Comparison of ENCODE assay signal across 9 cellular contexts in genomic region chr22:20243545-20244249, GRCh38. TPM values are rescaled to one million over a fixed set of nuclear protein-coding genes. Genes with fewer than 3 reads are reported as not detected.
A peak's percentile ranks its signal among the peaks of the same experiment; 100 is the strongest.
DNase-seq lines count a peak whose midpoint lies in the region; ATAC-seq, FAIRE-seq and TF ChIP-seq lines count a peak whose summit lies in the region.
"Had no signal": no experiment of that assay in that cellular context is flagged by ENCODE, and none has a peak within 500 bp of the region (broad histone marks: within the 10 kb centered on the region; RNA-seq: fewer than 3 reads in every experiment).

No MANE protein-coding gene starts in this region.

- H2BK20ac ChIP-seq in H1 (ENCODE audit: low read length) = no peak overlapping the region

- H3K36me3 ChIP-seq in H1 (ENCODE audit: control insufficient read depth in 2 of 4, insufficient read depth in 4 of 4, low read length in 3 of 4) = peaks cover 0 to 14% (median 0%) of the 10 kb centered on the region in 4 experiments; a peak in 2 of 8 replicates
- no peaks in the 10 kb centered on the region for H3K36me3 ChIP-seq in naive thymus-derived CD4-positive, alpha-beta T cell (ENCODE audit: control insufficient read depth in 2 of 3, insufficient read depth in 3 of 3, low read length in 3 of 3)
- H3K36me3 ChIP-seq in transverse colon = no peaks in the 10 kb centered on the region

- no peak overlapping the region for H2BK15ac ChIP-seq in H1 (ENCODE audit: low read length)

- peaks cover 6 to 11% of the 10 kb centered on the region in 2 experiments for H4K20me1 ChIP-seq in H1 (replicated peaks in 1 of 2; ENCODE audit: control insufficient read depth in 1 of 2, insufficient read depth in 2 of 2, low read length in 2 of 2)

- H3K27me3 Mint-ChIP-seq in activated CD4-positive, alpha-beta memory T cell treated with anti-CD3 and anti-CD28 coated beads, Interleukin-2, amount 10 ng/mL, durations not matched to agents 7 days and 5 days = no peaks in the 10 kb centered on the region
- no peaks in the 10 kb centered on the region for H3K27me3 Mint-ChIP-seq in naive thymus-derived CD4-positive, alpha-beta T cell

- POLR2A ChIA-PET in AG04450 (lab: Yijun Ruan, JAX) (interaction anchor here (0.6 kb wide), 1 partner anchor 741 kb away, joined by 3 read pairs; no protein-coding TSS in a partner anchor), H1 (lab: Charles Lee; ENCODE audit: partially characterized antibody) (interaction anchor here (0.8 to 1.0 kb wide), 3 partner anchors 13 to 115 kb away, joined by 3 read pairs; no protein-coding TSS in a partner anchor)
- POLR2A ChIA-PET in activated CD4-positive, alpha-beta memory T cell treated with anti-CD3 and anti-CD28 coated beads, Interleukin-2, amount 10 ng/mL, durations not matched to agents 7 days and 5 days (lab: Charles Lee) = interaction anchor here (1.1 kb wide), 1 partner anchor 38 kb away, joined by 4 read pairs; no protein-coding TSS in a partner anchor
- POLR2A ChIA-PET in naive thymus-derived CD4-positive, alpha-beta T cell (lab: Charles Lee) = interaction anchor here (0.6 to 4.0 kb wide), 7 partner anchors 14 to 165 kb away, joined by 3 to 30 read pairs (median 4); partner anchors contain the start of genes DGCR6L and RANBP1

- TF ChIP-seq POLR2A in H1 (IDR thresholded peaks at IDR 0.05; ENCODE audit: control extremely low read depth in 1 of 2, low read depth in 2 of 2, low read length in 2 of 2) (no peak), transverse colon (IDR thresholded peaks at IDR 0.05) (no peak)

- WGBS in H1 (ENCODE audit: extremely low coverage in 1 of 2, insufficient coverage in 1 of 2, insufficient read length in 1 of 2, insufficient replicate concordance in 2 of 2, low coverage in 1 of 2, low lambda C conversion rate in 2 of 2, missing lambda C conversion rate in 1 of 2), 2 experiments = 63% methylated on average over 13 of the region's 16 CpGs; no CpG with 5 or more reads in 1 of the 2 experiments
- 56% methylated on average over 16 of the region's 16 CpGs; no CpG with 5 or more reads in 1 of the 2 donors for WGBS in transverse colon (ENCODE audit: low coverage in 1 of 2), 2 donors

- H3K9me3 Mint-ChIP-seq in activated CD4-positive, alpha-beta memory T cell treated with anti-CD3 and anti-CD28 coated beads, Interleukin-2, amount 10 ng/mL, durations not matched to agents 7 days and 5 days = no peaks in the 10 kb centered on the region
- no peaks in the 10 kb centered on the region for H3K9me3 Mint-ChIP-seq in naive thymus-derived CD4-positive, alpha-beta T cell

- H2AFZ ChIP-seq in H1 (ENCODE audit: low read length) = no peak overlapping the region

- H3K27me3 ChIP-seq in AG04450 (ENCODE audit: control insufficient read depth, insufficient read depth, low read length) (peaks cover under 1% of the 10 kb centered on the region), H1 (replicated peaks in 1 of 4; ENCODE audit: control insufficient read depth in 3 of 4, extremely low read depth in 1 of 4, insufficient read depth in 3 of 4, low read length in 3 of 4) (no peaks in the 10 kb centered on the region), transverse colon (no peaks in the 10 kb centered on the region)
- no peaks in the 10 kb centered on the region for H3K27me3 ChIP-seq in naive thymus-derived CD4-positive, alpha-beta T cell (ENCODE audit: control insufficient read depth in 2 of 2, insufficient read depth in 2 of 2, low read length in 2 of 2)

- no peak overlapping the region for H3K27ac ChIP-seq in AG04450 (ENCODE audit: low read depth, low read length)
- no peak overlapping the region for H3K27ac ChIP-seq in H1 (ENCODE audit: low read depth, low read length)
- H3K27ac ChIP-seq in naive thymus-derived CD4-positive, alpha-beta T cell (ENCODE audit: low read depth, low read length) = peak overlapping the region; percentile 78
- H3K27ac ChIP-seq in transverse colon = no peak overlapping the region

- peak overlapping the region in 1 of 2 experiments; percentile 1; a peak in 1 of 4 replicates for H3K4me2 ChIP-seq in H1 (ENCODE audit: insufficient read depth in 1 of 2, low read depth in 2 of 2, low read length in 2 of 2)

- in situ Hi-C loops in transverse colon (cut with MboI; ENCODE audit: low pct_ligation_motif_present in 1 of 4, low pct_unique_long_range_greater_than_20kb in 1 of 4, low sequenced_read_pairs in 3 of 4) = no loop called here

- no peak overlapping the region for H4K91ac ChIP-seq in H1 (replicated peaks; ENCODE audit: insufficient read length, low read length)

- H3K36me3 Mint-ChIP-seq in activated CD4-positive, alpha-beta memory T cell treated with anti-CD3 and anti-CD28 coated beads, Interleukin-2, amount 10 ng/mL, durations not matched to agents 7 days and 5 days (ENCODE audit: low read depth) = no peaks in the 10 kb centered on the region
- H3K36me3 Mint-ChIP-seq in naive thymus-derived CD4-positive, alpha-beta T cell = no peaks in the 10 kb centered on the region

- CTCF ChIA-PET in AG04450 (lab: Charles Lee) (no interaction called here), H1 (lab: Charles Lee; ENCODE audit: partially characterized antibody) (interaction anchor here (0.9 to 4.4 kb wide), 5 partner anchors 10 to 87 kb away, joined by 3 to 19 read pairs (median 3); no protein-coding TSS in a partner anchor)
- CTCF ChIA-PET in activated CD4-positive, alpha-beta memory T cell treated with anti-CD3 and anti-CD28 coated beads, Interleukin-2, amount 10 ng/mL, durations not matched to agents 7 days and 5 days (lab: Charles Lee) = no interaction called here
- CTCF ChIA-PET in naive thymus-derived CD4-positive, alpha-beta T cell (lab: Charles Lee) = interaction anchor here (1.2 kb wide), 1 partner anchor 87 kb away, joined by 4 read pairs; no protein-coding TSS in a partner anchor

- peak overlapping the region; percentile 53 for H4K5ac ChIP-seq in H1 (ENCODE audit: insufficient read length, low read depth, low read length)

- peak; percentile 64 for ATAC-seq in naive thymus-derived CD4-positive, alpha-beta T cell
- ATAC-seq in HG03280 (IDR thresholded peaks at IDR 0.05; ENCODE audit: unreplicated experiment) = no peak

- peak overlapping the region; percentile 57 for H4K8ac ChIP-seq in H1 (ENCODE audit: extremely low read depth, insufficient read depth, low read length)

- H3K27ac Mint-ChIP-seq in activated CD4-positive, alpha-beta memory T cell treated with anti-CD3 and anti-CD28 coated beads, Interleukin-2, amount 10 ng/mL, durations not matched to agents 7 days and 5 days = peak overlapping the region; percentile 69
- H3K27ac Mint-ChIP-seq in naive thymus-derived CD4-positive, alpha-beta T cell = peak overlapping the region; percentile 88 to 98 (median 94)

- H3K79me1 ChIP-seq in H1 (ENCODE audit: low read depth, low read length) = peaks cover 12% of the 10 kb centered on the region

- no peak overlapping the region; a peak in 1 of 7 replicates for H3K9ac ChIP-seq in H1 (replicated peaks in 1 of 4; ENCODE audit: extremely low read depth in 1 of 4, low read depth in 3 of 4, low read length in 3 of 4)

- H3K14ac ChIP-seq in H1 (ENCODE audit: insufficient read length) = no peak overlapping the region

- H3K4me3 Mint-ChIP-seq in activated CD4-positive, alpha-beta memory T cell treated with anti-CD3 and anti-CD28 coated beads, Interleukin-2, amount 10 ng/mL, durations not matched to agents 7 days and 5 days = peak overlapping the region; percentile 18
- peak overlapping the region; percentile 71 to 88 (median 77) for H3K4me3 Mint-ChIP-seq in naive thymus-derived CD4-positive, alpha-beta T cell

- no peak overlapping the region for H2BK12ac ChIP-seq in H1 (ENCODE audit: low read depth, low read length)

- H3K23me2 ChIP-seq in H1 (ENCODE audit: low read depth, low read length) = no peaks in the 10 kb centered on the region

- no peak overlapping the region for H3K23ac ChIP-seq in H1 (ENCODE audit: insufficient read length)

- H3K9me3 ChIP-seq in AG04450 (ENCODE audit: control insufficient read depth, insufficient read depth, low read length) (no peaks in the 10 kb centered on the region; the same call in 1 of the 2 replicates), H1 (ENCODE audit: insufficient read depth in 2 of 2, low read depth in 1 of 2, low read length in 1 of 2) (no peaks in the 10 kb centered on the region), transverse colon (no peaks in the 10 kb centered on the region)
- no peaks in the 10 kb centered on the region for H3K9me3 ChIP-seq in naive thymus-derived CD4-positive, alpha-beta T cell (ENCODE audit: control insufficient read depth in 2 of 3, low read length in 3 of 3)

- intact Hi-C loops in naive thymus-derived CD4-positive, alpha-beta T cell (cut with micrococcal nuclease) = loop anchor here in 1 of 2 donors (1.0 to 2.0 kb wide), 2 partner anchors 37 to 77 kb away; partner anchors contain the start of gene DGCR6L
- intact Hi-C loops in transverse colon (cut with DNase I; ENCODE audit: low total_unique reads) = no loop called here

- H3K4me1 ChIP-seq in H1 (replicated peaks in 1 of 4; ENCODE audit: control insufficient read depth in 3 of 4, insufficient read depth in 4 of 4, low read length in 3 of 4) (peaks cover 7 to 49% (median 23%) of the 10 kb centered on the region in 4 experiments), transverse colon (peaks cover 0 to 24% (median 11%) of the 10 kb centered on the region in 4 donors)
- peaks cover 50 to 74% of the 10 kb centered on the region in 2 donors for H3K4me1 ChIP-seq in naive thymus-derived CD4-positive, alpha-beta T cell (ENCODE audit: control insufficient read depth in 2 of 2, insufficient read depth in 2 of 2, low read length in 2 of 2)

- peaks cover 44% of the 10 kb centered on the region for H3K4me1 Mint-ChIP-seq in activated CD4-positive, alpha-beta memory T cell treated with anti-CD3 and anti-CD28 coated beads, Interleukin-2, amount 10 ng/mL, durations not matched to agents 7 days and 5 days
- peaks cover 29 to 57% (median 35%) of the 10 kb centered on the region in 7 donors for H3K4me1 Mint-ChIP-seq in naive thymus-derived CD4-positive, alpha-beta T cell

- H3K79me2 ChIP-seq in H1 (ENCODE audit: control insufficient read depth in 1 of 2, insufficient read depth in 2 of 2, low read length in 2 of 2) = no peaks in the 10 kb centered on the region; a peak in 1 of 4 replicates

- H2BK120ac ChIP-seq in H1 (replicated peaks; ENCODE audit: low read depth, low read length) = no peak overlapping the region

- FAIRE-seq in H1 (lab: Jason Lieb, UNC) = no peak
- FAIRE-seq: frontal cortex had no signal

- H2AK5ac ChIP-seq in H1 (ENCODE audit: low read depth, low read length) = no peak overlapping the region

- H3K56ac ChIP-seq in H1 (replicated peaks; ENCODE audit: insufficient read length, low read depth, low read length) = no peak overlapping the region

- no peak overlapping the region for H3K18ac ChIP-seq in H1 (ENCODE audit: extremely low read depth, low read length)

- H2BK5ac ChIP-seq in H1 (ENCODE audit: low read depth, low read length) = 0 out of 2 replicates have a peak overlapping the region, but pooled peaks have one; percentile 85

- TF ChIP-seq EP300 in H1 (IDR thresholded peaks at IDR 0.05; ENCODE audit: borderline replicate concordance in 1 of 2, low read depth in 2 of 2, low read length in 2 of 2) (no peak), transverse colon (IDR thresholded peaks at IDR 0.05; ENCODE audit: low read depth) (no peak)

- TF ChIP-seq CTCF in AG04450 (IDR thresholded peaks at IDR 0.05; ENCODE audit: low read depth, low read length) = no peak
- no peak for TF ChIP-seq CTCF in H1 (IDR thresholded peaks at IDR 0.05; ENCODE audit: control extremely low read depth in 1 of 3, insufficient read depth in 1 of 3, low read depth in 1 of 3, low read length in 3 of 3)
- no peak for TF ChIP-seq CTCF in transverse colon (IDR thresholded peaks at IDR 0.05)

- TF ChIP-seq RAD21 in H1 (IDR thresholded peaks at IDR 0.05 in 1 of 2, conservative IDR thresholded peaks at IDR 0.05 in 1 of 2; ENCODE audit: low read depth in 2 of 2, low read length in 2 of 2) = no peak

- no peak overlapping the region for H3K4ac ChIP-seq in H1 (replicated peaks; ENCODE audit: insufficient read length, low read depth, low read length)

- DNase-seq in AG04450 (ENCODE audit: low read depth, low spot score) (peak; percentile 38), H4 (ENCODE audit: low spot score) (peak; percentile 64), NCI-H510A (lab: John Stamatoyannopoulos, UW) (peak; percentile 70), H1 (ENCODE audit: low read depth in 1 of 2, low spot score in 2 of 2) (no peak), transverse colon (peak; percentile 49)
- DNase-seq in activated CD4-positive, alpha-beta memory T cell treated with anti-CD3 and anti-CD28 coated beads, Interleukin-2, amount 10 ng/mL, durations not matched to agents 7 days and 5 days = peak; percentile 76
- peak in 8 of 9 donors; percentile 44 to 67 (median 56) for DNase-seq in naive thymus-derived CD4-positive, alpha-beta T cell

- H3K4me3 ChIP-seq in AG04450 (ENCODE audit: low read depth, low read length) (peak overlapping the region; percentile 25; the same call in 1 of the 2 replicates), H1 (ENCODE audit: extremely low read depth in 1 of 4, insufficient read depth in 2 of 4, low read depth in 3 of 4, low read length in 4 of 4) (no peak overlapping the region), transverse colon (peak overlapping the region in 1 of 4 donors; percentile 10)
- H3K4me3 ChIP-seq in naive thymus-derived CD4-positive, alpha-beta T cell (ENCODE audit: low read length) = peak overlapping the region; percentile 51

RNA-seq across cellular contexts. Expression of gene RTN4R, which starts 24.4 kb away (rescaled TPM):
- 0.16 and 0.38 TPM in 2 replicates for polyA plus RNA-seq in AG04450 (2011; rRNA removed)
- 0.23 and 0.26 TPM in 2 replicates for polyA minus RNA-seq in AG04450 (2011; rRNA and poly(A)+ RNA removed)
- total RNA-seq in H4 (2014; rRNA removed; shearing (Covaris generic)) = 3.2 TPM in 2 replicates
- total RNA-seq in activated CD4-positive, alpha-beta memory T cell treated with anti-CD3 and anti-CD28 coated beads, Interleukin-2, amount 10 ng/mL, durations not matched to agents 7 days and 5 days = 1 to 10 TPM; 2.3 to 3.1 TPM
- 21.8 and 22.5 TPM in 2 replicates for total RNA-seq in H1 (2021; fragmentation: NEBNext Ultra II Directional; extraction: Animal tissue kit (Norgen Biotek cat#: 25700))
- polyA plus RNA-seq in H1 (2011; rRNA removed) = 41.3 and 51.5 TPM in 2 replicates
- 24.6 TPM for polyA plus RNA-seq in H1 (2011; cell fraction: cytosol; rRNA removed)
- 24.0 TPM for polyA plus RNA-seq in H1 (2011; cell fraction: nucleus; rRNA removed)
- polyA plus RNA-seq in H1 (2012, experiment 1 of 2) = 11.0 to 25.6 TPM (median 23.1 TPM) in 4 replicates
- polyA plus RNA-seq in H1 (2012, experiment 2 of 2) = 19.1 TPM
- polyA plus RNA-seq in H1 (2013, experiment 1 of 2) = 30.2 TPM
- 29.2 TPM for polyA plus RNA-seq in H1 (2013, experiment 2 of 2)
- 10.5 and 13.6 TPM in 2 replicates for polyA minus RNA-seq in H1 (2011; rRNA and poly(A)+ RNA removed)
- 23.1 TPM for polyA minus RNA-seq in H1 (2011; cell fraction: cytosol; rRNA and poly(A)+ RNA removed)
- 9.8 TPM for polyA minus RNA-seq in H1 (2011; cell fraction: nucleus; rRNA and poly(A)+ RNA removed)
- total RNA-seq in naive thymus-derived CD4-positive, alpha-beta T cell = 1 to 10 TPM in 4 of 5 experiments, under 1 TPM in 1; 0.98 to 2.7 (median 1.8) TPM
- 1 to 10 TPM; 2.2 to 2.9 TPM for polyA plus RNA-seq in naive thymus-derived CD4-positive, alpha-beta T cell
- total RNA-seq in transverse colon = 10 to 100 TPM in 1 of 4 donors, 1 to 10 TPM in 1, under 1 TPM in 1, not detected in 1; 0.64 to 22.8 (median 3.0) TPM

Comparison
In these comparisons a context has a peak if more than half of its experiments do, and no peak if none do; other contexts are left out.
1. DNase-seq: peak in AG04450 (single experiment), H4 (single experiment), NCI-H510A (single experiment), activated CD4-positive, alpha-beta memory T cell treated with anti-CD3 and anti-CD28 coated beads, Interleukin-2, amount 10 ng/mL, durations not matched to agents 7 days and 5 days (single experiment), naive thymus-derived CD4-positive, alpha-beta T cell (8 of 9) and transverse colon (single experiment); none in H1 (0 of 2).
2. H3K4me3 ChIP-seq: peak in AG04450 (single experiment) and naive thymus-derived CD4-positive, alpha-beta T cell (single experiment); none in H1 (0 of 4).
3. CTCF ChIA-PET loops: an anchor here in H1 (0.9 to 4.4 kb wide) and naive thymus-derived CD4-positive, alpha-beta T cell (1.2 kb wide); none called in AG04450 and activated CD4-positive, alpha-beta memory T cell treated with anti-CD3 and anti-CD28 coated beads, Interleukin-2, amount 10 ng/mL, durations not matched to agents 7 days and 5 days.